8 cellular contexts compared by ENCODE assay signal in the genomic region with DNA sequence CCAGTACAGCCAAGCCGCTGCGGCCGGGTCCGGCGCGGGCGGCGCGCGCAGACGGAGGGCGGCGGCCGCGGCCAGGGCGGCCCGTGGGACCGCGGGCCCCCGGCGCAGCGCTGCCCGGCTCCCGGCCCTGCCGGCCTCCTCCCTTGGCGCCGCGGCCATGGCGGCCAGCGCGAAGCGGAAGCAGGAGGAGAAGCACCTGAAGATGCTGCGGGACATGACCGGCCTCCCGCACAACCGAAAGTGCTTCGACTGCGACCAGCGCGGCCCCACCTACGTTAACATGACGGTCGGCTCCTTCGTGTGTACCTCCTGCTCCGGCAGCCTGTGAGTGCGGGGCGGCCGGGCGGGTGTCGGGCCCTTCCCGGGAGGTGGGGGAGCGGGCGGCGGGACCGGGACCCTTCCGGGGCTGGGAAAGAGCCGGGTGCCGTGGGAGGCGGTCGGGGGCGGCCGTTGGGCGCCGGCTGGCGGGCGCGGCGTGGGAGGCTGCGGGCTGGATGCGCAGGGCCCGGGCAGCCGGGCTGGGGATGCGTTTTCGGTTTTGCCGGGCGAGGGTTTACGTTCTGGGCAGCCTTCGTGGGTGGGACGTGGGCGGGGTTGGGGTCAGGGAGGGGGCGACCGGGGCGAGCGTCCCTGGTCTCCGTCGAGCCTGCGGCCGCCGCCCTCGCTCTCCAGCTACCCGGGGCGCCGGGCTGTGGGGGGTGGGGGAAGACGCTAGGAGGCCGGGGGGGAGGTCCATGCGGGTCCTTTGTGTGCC. TPM values are rescaled to one million over a fixed set of nuclear protein-coding genes. Genes with fewer than 3 reads are reported as not detected.
DNase-seq lines count a peak whose midpoint lies in the region; ATAC-seq and TF ChIP-seq lines count a peak whose summit lies in the region.

No MANE protein-coding gene starts in this region.

- H3K4me3 ChIP-seq in RWPE2 (ENCODE audit: severe bottlenecking) (peak overlapping the region; percentile 90), ascending aorta (peak overlapping the region; percentile 95 to 97), skeletal muscle cell (ENCODE audit: low read depth, low read length) (peak overlapping the region; percentile 75)

- H3K9me3 ChIP-seq in RWPE2 (ENCODE audit: severe bottlenecking) (no peaks in the 10 kb centered on the region), ascending aorta (no peaks in the 10 kb centered on the region)

- H3K27ac ChIP-seq in RWPE2 (ENCODE audit: poor library complexity, severe bottlenecking) (peak overlapping the region; percentile 66), ascending aorta (peak overlapping the region; percentile 92 to 97)

- H3K36me3 ChIP-seq in RWPE2 (ENCODE audit: low read depth) = peaks cover 6% of the 10 kb centered on the region
- H3K36me3 ChIP-seq in ascending aorta = peaks cover 0 to 3% of the 10 kb centered on the region in 2 donors

- DNase-seq in activated effector memory CD4-positive, alpha-beta T cell treated with anti-CD3 and anti-CD28 coated beads, Interleukin-2, amount 50 U/mL, for 16 hours = peak; percentile 84
- no peak for DNase-seq in activated effector memory CD4-positive, alpha-beta T cell treated with Interleukin-2 at 50 U/mL for 16 hours
- DNase-seq in RWPE2 (ENCODE audit: low spot score) (peak; percentile 64), ascending aorta (ENCODE audit: low spot score in 2 of 2) (peak in 1 of 2 donors; percentile 67), hypothalamus (lab: John Stamatoyannopoulos, UW) (peak in 28 of 51 donors; percentile 4 to 62 (median 34)), skeletal muscle cell (ENCODE audit: low read depth) (no peak), GOT3 (lab: John Stamatoyannopoulos, UW) (no peak)

- peak; percentile 75 for ATAC-seq in HG02943 (IDR thresholded peaks at IDR 0.05; ENCODE audit: low read depth, unreplicated experiment)
- peak; percentile 41 for ATAC-seq in RWPE2 (ENCODE audit: low read depth)

- intact Hi-C loops in ascending aorta (cut with DNase I) = loop anchor here (1.0 to 10.0 kb wide), 4 partner anchors 45 to 402 kb away; partner anchors contain the start of gene DAW1

- TF ChIP-seq CTCF in RWPE2 (IDR thresholded peaks at IDR 0.05; ENCODE audit: poor library complexity, severe bottlenecking) = peak; percentile 65
- TF ChIP-seq CTCF in ascending aorta (IDR thresholded peaks at IDR 0.05) = no peak

- H3K4me1 ChIP-seq in RWPE2 (ENCODE audit: insufficient read depth, poor library complexity, severe bottlenecking) (peaks cover 29% of the 10 kb centered on the region), ascending aorta (peaks cover 0 to 23% of the 10 kb centered on the region in 2 donors)

- H3K27me3 ChIP-seq in RWPE2 (ENCODE audit: insufficient read depth, poor library complexity, severe bottlenecking) (no peaks in the 10 kb centered on the region), ascending aorta (no peaks in the 10 kb centered on the region)

RNA-seq across cellular contexts. Expression of gene AGFG1, which starts 0.5 kb away (rescaled TPM):
- total RNA-seq in ascending aorta = 25.5 TPM

Comparison
In these comparisons a context has a peak if more than half of its experiments do, and no peak if none do; other contexts are left out.
1. DNase-seq: peak in activated effector memory CD4-positive, alpha-beta T cell treated with anti-CD3 and anti-CD28 coated beads, Interleukin-2, amount 50 U/mL, for 16 hours (single experiment), RWPE2 (single experiment) and hypothalamus (28 of 51); none in activated effector memory CD4-positive, alpha-beta T cell treated with Interleukin-2 at 50 U/mL for 16 hours (single experiment), skeletal muscle cell (single experiment) and GOT3 (single experiment).
2. Peak in every context shown above with its lines, with median percentiles within 50 percentile points of each other: H3K4me3 ChIP-seq.